ENCODE assay signal across 1 cellular context in the genomic region with DNA sequence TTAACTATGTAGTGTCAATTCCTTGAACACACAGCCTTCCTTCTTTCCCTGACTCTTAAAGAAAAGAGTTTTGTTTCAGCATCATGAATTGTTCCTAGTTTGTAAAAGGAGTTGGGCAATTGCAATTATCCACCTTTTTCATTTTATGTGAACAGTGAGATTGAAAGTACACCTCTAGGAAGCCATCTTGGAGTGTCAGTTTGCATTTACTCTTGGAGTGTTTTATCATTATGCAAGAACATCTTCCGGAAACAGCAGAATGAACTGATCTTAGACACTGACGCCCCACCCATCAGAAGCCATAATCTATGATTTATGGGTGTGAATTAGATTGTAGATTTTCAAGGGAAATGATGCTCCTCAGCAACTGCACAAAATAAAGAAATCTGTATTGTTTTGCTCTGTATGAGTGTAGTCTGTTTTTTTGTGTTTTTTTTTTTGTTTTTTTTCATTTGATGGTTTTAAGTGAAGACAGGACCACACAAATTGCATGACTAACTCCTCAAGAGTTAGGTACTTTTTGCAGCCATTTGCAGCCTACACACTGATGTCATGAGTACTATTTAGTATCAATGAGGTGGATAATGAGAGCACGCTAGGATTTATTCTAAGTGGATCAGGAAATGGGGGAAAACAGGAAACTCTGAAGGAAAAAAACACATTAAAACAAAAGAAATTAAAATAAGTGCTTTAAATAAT.
A peak's percentile ranks its signal among the peaks of the same experiment; 100 is the strongest.
TF ChIP-seq lines count a peak whose summit lies in the region.

No MANE protein-coding gene starts in this region.

TF ChIP-seq in K562, 482 proteins besides CTCF, POLR2A, EP300 and RAD21 (continued from another document and continues in another):
- TF ChIP-seq, protein P1, sequence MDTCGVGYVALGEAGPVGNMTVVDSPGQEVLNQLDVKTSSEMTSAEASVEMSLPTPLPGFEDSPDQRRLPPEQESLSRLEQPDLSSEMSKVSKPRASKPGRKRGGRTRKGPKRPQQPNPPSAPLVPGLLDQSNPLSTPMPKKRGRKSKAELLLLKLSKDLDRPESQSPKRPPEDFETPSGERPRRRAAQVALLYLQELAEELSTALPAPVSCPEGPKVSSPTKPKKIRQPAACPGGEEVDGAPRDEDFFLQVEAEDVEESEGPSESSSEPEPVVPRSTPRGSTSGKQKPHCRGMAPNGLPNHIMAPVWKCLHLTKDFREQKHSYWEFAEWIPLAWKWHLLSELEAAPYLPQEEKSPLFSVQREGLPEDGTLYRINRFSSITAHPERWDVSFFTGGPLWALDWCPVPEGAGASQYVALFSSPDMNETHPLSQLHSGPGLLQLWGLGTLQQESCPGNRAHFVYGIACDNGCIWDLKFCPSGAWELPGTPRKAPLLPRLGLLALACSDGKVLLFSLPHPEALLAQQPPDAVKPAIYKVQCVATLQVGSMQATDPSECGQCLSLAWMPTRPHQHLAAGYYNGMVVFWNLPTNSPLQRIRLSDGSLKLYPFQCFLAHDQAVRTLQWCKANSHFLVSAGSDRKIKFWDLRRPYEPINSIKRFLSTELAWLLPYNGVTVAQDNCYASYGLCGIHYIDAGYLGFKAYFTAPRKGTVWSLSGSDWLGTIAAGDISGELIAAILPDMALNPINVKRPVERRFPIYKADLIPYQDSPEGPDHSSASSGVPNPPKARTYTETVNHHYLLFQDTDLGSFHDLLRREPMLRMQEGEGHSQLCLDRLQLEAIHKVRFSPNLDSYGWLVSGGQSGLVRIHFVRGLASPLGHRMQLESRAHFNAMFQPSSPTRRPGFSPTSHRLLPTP (IDR thresholded peaks at IDR 0.05; ENCODE audit: borderline replicate concordance, extremely low read depth, insufficient read length), result no peak
- TF ChIP-seq FIP1L1 (IDR thresholded peaks at IDR 0.05; ENCODE audit: low read depth, low read length, poor library complexity, severe bottlenecking), result no peak
- 0 out of 2 replicates have a peak, but pooled peaks have one; percentile 39 for TF ChIP-seq ZKSCAN8 (CRISPR knock-in tag; IDR thresholded peaks at IDR 0.05)
- TF ChIP-seq POU5F1 (IDR thresholded peaks at IDR 0.05; ENCODE audit: borderline replicate concordance, low read depth, low read length, partially characterized antibody), result no peak
- TF ChIP-seq HDAC6 (IDR thresholded peaks at IDR 0.05; ENCODE audit: low read depth, low read length), result no peak
- TF ChIP-seq, protein P2, sequence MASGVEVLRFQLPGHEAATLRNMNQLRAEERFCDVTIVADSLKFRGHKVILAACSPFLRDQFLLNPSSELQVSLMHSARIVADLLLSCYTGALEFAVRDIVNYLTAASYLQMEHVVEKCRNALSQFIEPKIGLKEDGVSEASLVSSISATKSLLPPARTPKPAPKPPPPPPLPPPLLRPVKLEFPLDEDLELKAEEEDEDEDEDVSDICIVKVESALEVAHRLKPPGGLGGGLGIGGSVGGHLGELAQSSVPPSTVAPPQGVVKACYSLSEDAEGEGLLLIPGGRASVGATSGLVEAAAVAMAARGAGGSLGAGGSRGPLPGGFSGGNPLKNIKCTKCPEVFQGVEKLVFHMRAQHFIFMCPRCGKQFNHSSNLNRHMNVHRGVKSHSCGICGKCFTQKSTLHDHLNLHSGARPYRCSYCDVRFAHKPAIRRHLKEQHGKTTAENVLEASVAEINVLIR (CRISPR knock-in tag; IDR thresholded peaks at IDR 0.05), result no peak
- peak; percentile 73; the same call in 1 of the 2 replicates for TF ChIP-seq PTTG1 (tag; IDR thresholded peaks at IDR 0.05; ENCODE audit: low read depth)
- TF ChIP-seq POLR2H (tag; IDR thresholded peaks at IDR 0.05; ENCODE audit: low read depth), result peak; percentile 56; the same call in 1 of the 2 replicates
- no peak for TF ChIP-seq ZNF79 (CRISPR knock-in tag; IDR thresholded peaks at IDR 0.05; ENCODE audit: low read depth)
- TF ChIP-seq ZNF12 (CRISPR knock-in tag; IDR thresholded peaks at IDR 0.05), result no peak
- TF ChIP-seq YY1 (IDR thresholded peaks at IDR 0.05; ENCODE audit: borderline replicate concordance in 1 of 3, control insufficient read depth in 1 of 3, extremely low read depth in 1 of 3, insufficient read depth in 3 of 3, insufficient read length in 1 of 3, insufficient replicate concordance in 2 of 3, low read depth in 1 of 3, low read length in 2 of 3), result peak in 2 of 3 experiments; percentile 17 to 67
- TF ChIP-seq, protein P3, sequence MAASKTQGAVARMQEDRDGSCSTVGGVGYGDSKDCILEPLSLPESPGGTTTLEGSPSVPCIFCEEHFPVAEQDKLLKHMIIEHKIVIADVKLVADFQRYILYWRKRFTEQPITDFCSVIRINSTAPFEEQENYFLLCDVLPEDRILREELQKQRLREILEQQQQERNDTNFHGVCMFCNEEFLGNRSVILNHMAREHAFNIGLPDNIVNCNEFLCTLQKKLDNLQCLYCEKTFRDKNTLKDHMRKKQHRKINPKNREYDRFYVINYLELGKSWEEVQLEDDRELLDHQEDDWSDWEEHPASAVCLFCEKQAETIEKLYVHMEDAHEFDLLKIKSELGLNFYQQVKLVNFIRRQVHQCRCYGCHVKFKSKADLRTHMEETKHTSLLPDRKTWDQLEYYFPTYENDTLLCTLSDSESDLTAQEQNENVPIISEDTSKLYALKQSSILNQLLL (CRISPR knock-in tag; IDR thresholded peaks at IDR 0.05; ENCODE audit: borderline replicate concordance), result no peak
- TF ChIP-seq CEBPG (CRISPR knock-in tag; IDR thresholded peaks at IDR 0.05), result no peak
- TF ChIP-seq CEBPG (tag; conservative IDR thresholded peaks at IDR 0.05 in 1 of 2, IDR thresholded peaks at IDR 0.05 in 1 of 2), result peak; percentile 43 to 66; a peak in 2 of 4 replicates
- TF ChIP-seq WHSC1 (IDR thresholded peaks at IDR 0.05; ENCODE audit: low read length), result no peak
- TF ChIP-seq ZNF184 (CRISPR knock-in tag; IDR thresholded peaks at IDR 0.05), result no peak
- TF ChIP-seq, protein P4, sequence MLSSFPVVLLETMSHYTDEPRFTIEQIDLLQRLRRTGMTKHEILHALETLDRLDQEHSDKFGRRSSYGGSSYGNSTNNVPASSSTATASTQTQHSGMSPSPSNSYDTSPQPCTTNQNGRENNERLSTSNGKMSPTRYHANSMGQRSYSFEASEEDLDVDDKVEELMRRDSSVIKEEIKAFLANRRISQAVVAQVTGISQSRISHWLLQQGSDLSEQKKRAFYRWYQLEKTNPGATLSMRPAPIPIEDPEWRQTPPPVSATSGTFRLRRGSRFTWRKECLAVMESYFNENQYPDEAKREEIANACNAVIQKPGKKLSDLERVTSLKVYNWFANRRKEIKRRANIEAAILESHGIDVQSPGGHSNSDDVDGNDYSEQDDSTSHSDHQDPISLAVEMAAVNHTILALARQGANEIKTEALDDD (IDR thresholded peaks at IDR 0.05), result no peak
- no peak for TF ChIP-seq SRSF9 (IDR thresholded peaks at IDR 0.05; ENCODE audit: borderline replicate concordance, low read depth, low read length)
- no peak for TF ChIP-seq SRSF7 (optimal IDR thresholded peaks at IDR 0.05; ENCODE audit: low read depth, low read length)
- TF ChIP-seq, protein P5, sequence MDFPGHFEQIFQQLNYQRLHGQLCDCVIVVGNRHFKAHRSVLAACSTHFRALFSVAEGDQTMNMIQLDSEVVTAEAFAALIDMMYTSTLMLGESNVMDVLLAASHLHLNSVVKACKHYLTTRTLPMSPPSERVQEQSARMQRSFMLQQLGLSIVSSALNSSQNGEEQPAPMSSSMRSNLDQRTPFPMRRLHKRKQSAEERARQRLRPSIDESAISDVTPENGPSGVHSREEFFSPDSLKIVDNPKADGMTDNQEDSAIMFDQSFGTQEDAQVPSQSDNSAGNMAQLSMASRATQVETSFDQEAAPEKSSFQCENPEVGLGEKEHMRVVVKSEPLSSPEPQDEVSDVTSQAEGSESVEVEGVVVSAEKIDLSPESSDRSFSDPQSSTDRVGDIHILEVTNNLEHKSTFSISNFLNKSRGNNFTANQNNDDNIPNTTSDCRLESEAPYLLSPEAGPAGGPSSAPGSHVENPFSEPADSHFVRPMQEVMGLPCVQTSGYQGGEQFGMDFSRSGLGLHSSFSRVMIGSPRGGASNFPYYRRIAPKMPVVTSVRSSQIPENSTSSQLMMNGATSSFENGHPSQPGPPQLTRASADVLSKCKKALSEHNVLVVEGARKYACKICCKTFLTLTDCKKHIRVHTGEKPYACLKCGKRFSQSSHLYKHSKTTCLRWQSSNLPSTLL (IDR thresholded peaks at IDR 0.05), result no peak
- TF ChIP-seq, protein P6, sequence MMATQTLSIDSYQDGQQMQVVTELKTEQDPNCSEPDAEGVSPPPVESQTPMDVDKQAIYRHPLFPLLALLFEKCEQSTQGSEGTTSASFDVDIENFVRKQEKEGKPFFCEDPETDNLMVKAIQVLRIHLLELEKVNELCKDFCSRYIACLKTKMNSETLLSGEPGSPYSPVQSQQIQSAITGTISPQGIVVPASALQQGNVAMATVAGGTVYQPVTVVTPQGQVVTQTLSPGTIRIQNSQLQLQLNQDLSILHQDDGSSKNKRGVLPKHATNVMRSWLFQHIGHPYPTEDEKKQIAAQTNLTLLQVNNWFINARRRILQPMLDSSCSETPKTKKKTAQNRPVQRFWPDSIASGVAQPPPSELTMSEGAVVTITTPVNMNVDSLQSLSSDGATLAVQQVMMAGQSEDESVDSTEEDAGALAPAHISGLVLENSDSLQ (IDR thresholded peaks at IDR 0.05), result peak; percentile 96
- no peak for TF ChIP-seq KLF13 (tag; IDR thresholded peaks at IDR 0.05; ENCODE audit: borderline replicate concordance, low read depth)
- TF ChIP-seq RCOR1 (IDR thresholded peaks at IDR 0.05; ENCODE audit: borderline replicate concordance in 1 of 2, low read depth in 2 of 2, low read length in 2 of 2), result no peak
- no peak for TF ChIP-seq ATF7 (IDR thresholded peaks at IDR 0.05)
- no peak for TF ChIP-seq MAFK (IDR thresholded peaks at IDR 0.05; ENCODE audit: low read length)
- peak; percentile 69 for TF ChIP-seq DDX20 (tag; IDR thresholded peaks at IDR 0.05; ENCODE audit: low read depth)
- TF ChIP-seq, protein P7, sequence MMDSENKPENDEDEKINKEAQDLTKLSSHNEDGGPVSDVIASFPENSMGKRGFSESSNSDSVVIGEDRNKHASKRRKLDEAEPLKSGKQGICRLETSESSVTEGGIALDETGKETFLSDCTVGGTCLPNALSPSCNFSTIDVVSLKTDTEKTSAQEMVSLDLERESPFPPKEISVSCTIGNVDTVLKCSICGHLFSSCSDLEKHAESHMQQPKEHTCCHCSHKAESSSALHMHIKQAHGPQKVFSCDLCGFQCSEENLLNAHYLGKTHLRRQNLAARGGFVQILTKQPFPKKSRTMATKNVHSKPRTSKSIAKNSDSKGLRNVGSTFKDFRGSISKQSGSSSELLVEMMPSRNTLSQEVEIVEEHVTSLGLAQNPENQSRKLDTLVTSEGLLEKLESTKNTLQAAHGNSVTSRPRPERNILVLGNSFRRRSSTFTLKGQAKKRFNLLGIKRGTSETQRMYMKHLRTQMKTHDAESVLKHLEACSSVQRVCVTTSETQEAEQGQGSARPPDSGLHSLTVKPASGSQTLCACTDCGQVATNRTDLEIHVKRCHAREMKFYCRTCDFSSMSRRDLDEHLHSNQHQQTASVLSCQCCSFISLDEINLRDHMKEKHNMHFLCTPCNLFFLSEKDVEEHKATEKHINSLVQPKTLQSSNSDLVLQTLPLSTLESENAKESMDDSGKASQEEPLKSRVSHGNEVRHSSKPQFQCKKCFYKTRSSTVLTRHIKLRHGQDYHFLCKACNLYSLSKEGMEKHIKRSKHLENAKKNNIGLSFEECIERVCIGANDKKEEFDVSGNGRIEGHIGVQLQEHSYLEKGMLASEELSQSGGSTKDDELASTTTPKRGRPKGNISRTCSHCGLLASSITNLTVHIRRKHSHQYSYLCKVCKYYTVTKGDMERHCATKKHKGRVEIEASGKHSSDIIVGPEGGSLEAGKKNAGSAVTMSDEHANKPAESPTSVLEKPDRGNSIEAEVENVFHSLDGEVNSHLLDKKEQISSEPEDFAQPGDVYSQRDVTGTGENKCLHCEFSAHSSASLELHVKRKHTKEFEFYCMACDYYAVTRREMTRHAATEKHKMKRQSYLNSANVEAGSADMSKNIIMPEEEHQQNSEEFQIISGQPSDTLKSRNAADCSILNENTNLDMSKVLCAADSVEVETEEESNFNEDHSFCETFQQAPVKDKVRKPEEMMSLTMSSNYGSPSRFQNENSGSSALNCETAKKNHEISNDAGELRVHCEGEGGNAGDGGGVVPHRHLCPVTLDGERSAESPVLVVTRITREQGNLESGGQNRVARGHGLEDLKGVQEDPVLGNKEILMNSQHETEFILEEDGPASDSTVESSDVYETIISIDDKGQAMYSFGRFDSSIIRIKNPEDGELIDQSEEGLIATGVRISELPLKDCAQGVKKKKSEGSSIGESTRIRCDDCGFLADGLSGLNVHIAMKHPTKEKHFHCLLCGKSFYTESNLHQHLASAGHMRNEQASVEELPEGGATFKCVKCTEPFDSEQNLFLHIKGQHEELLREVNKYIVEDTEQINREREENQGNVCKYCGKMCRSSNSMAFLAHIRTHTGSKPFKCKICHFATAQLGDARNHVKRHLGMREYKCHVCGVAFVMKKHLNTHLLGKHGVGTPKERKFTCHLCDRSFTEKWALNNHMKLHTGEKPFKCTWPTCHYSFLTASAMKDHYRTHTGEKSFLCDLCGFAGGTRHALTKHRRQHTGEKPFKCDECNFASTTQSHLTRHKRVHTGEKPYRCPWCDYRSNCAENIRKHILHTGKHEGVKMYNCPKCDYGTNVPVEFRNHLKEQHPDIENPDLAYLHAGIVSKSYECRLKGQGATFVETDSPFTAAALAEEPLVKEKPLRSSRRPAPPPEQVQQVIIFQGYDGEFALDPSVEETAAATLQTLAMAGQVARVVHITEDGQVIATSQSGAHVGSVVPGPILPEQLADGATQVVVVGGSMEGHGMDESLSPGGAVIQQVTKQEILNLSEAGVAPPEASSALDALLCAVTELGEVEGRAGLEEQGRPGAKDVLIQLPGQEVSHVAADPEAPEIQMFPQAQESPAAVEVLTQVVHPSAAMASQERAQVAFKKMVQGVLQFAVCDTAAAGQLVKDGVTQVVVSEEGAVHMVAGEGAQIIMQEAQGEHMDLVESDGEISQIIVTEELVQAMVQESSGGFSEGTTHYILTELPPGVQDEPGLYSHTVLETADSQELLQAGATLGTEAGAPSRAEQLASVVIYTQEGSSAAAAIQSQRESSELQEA (IDR thresholded peaks at IDR 0.05; ENCODE audit: low read depth), result no peak
- no peak for TF ChIP-seq RBM14 (IDR thresholded peaks at IDR 0.05; ENCODE audit: borderline replicate concordance, insufficient read depth, low read depth, low read length)
- TF ChIP-seq BMI1 (IDR thresholded peaks at IDR 0.05; ENCODE audit: low read length), result no peak
- TF ChIP-seq, protein P8, sequence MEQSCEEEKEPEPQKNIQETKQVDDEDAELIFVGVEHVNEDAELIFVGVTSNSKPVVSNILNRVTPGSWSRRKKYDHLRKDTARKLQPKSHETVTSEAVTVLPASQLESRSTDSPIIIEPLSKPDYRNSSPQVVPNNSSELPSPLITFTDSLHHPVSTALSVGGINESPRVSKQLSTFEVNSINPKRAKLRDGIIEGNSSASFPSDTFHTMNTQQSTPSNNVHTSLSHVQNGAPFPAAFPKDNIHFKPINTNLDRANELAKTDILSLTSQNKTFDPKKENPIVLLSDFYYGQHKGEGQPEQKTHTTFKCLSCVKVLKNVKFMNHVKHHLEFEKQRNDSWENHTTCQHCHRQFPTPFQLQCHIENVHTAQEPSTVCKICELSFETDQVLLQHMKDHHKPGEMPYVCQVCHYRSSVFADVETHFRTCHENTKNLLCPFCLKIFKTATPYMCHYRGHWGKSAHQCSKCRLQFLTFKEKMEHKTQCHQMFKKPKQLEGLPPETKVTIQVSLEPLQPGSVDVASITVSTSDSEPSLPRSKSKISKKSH (CRISPR knock-in tag; IDR thresholded peaks at IDR 0.05), result no peak
- no peak for TF ChIP-seq COPS2 (conservative IDR thresholded peaks at IDR 0.05)
- TF ChIP-seq STAT5A (IDR thresholded peaks at IDR 0.05; ENCODE audit: borderline replicate concordance, low read length), result no peak
- no peak for TF ChIP-seq ZC3H4 (CRISPR knock-in tag; IDR thresholded peaks at IDR 0.05; ENCODE audit: borderline replicate concordance)
- TF ChIP-seq SMARCA5 (IDR thresholded peaks at IDR 0.05), result no peak
- no peak for TF ChIP-seq ZNF274 (IDR thresholded peaks at IDR 0.05; ENCODE audit: borderline replicate concordance, low read depth, low read length)
